Comparison of ENCODE assay signal across 1 cellular context in genomic region chr12:113700943-113701342, GRCh38.
TF ChIP-seq lines count a peak whose summit lies in the region.

No MANE protein-coding gene starts in this region.

TF ChIP-seq in GM23338, 12 proteins besides CTCF, POLR2A, EP300 and RAD21 (continued from another document):
- TF ChIP-seq ZNF462 (CRISPR knock-in tag; IDR thresholded peaks at IDR 0.05) (no peak), EZH2phosphoT487 (IDR thresholded peaks at IDR 0.05; ENCODE audit: unreplicated experiment) (no peak), ZNF114 (CRISPR knock-in tag; IDR thresholded peaks at IDR 0.05) (no peak), REST (IDR thresholded peaks at IDR 0.05; ENCODE audit: unreplicated experiment) (no peak)
